ENCODE assay signal across 1 cellular context in genomic region chr2:88452151-88452851, GRCh38.
TF ChIP-seq lines count a peak whose summit lies in the region.

TSS of gene FOXI3 (minus strand) at chr2:88452693. CDS start at chr2:88452535, 158 bp downstream.

TF ChIP-seq in GM12878, 131 proteins besides CTCF, POLR2A, EP300 and RAD21 (continued from another document):
- TF ChIP-seq E4F1 (IDR thresholded peaks at IDR 0.05; ENCODE audit: borderline replicate concordance, partially characterized antibody) = no peak
TF ChIP-seq in GM12878: peak in this region for 1.
